Comparison of ENCODE assay signal across 22 cellular contexts in the genomic region with DNA sequence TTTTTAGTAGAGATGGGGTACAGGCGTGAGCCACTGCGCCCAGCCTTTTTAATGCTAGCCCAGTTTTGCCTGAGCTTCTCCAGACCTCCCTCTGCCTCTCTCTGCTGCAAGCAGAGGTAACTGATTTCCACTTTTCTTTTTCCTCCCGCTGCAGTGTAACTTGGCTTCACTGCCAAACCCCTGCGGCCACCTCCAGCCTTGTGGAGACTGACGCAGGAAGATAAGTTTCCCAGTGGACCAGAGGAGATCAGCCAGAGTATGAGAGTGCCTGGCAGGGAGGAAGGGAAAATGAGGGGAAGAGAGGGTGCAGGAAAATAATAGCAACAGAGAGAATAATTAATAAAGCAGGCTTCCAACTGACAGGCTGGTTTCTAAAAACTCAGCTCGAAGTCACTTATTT.
DNase-seq lines count a peak whose midpoint lies in the region; ATAC-seq, FAIRE-seq and TF ChIP-seq lines count a peak whose summit lies in the region.
"Had no signal": no experiment of that assay in that cellular context is flagged by ENCODE, and none has a peak within 500 bp of the region (broad histone marks: within the 10 kb centered on the region; RNA-seq: fewer than 3 reads in every experiment).

No MANE protein-coding gene starts in this region.

- peaks cover 16% of the 10 kb centered on the region for H3K4me1 ChIP-seq in left ventricle myocardium inferior

- no peaks in the 10 kb centered on the region for H3K27me3 Mint-ChIP-seq in WTC11 (ENCODE audit: low read depth)

- no peaks in the 10 kb centered on the region for H3K9me3 Mint-ChIP-seq in WTC11

- no peaks in the 10 kb centered on the region for H3K4me1 Mint-ChIP-seq in WTC11
- H3K4me1 Mint-ChIP-seq: CD14-positive monocyte had no signal

- POLR2A ChIA-PET in WTC11 (lab: Charles Lee): no interaction called here

- CTCF ChIA-PET in WTC11 (lab: Charles Lee): no interaction called here

- H3K27me3 ChIP-seq in left ventricle myocardium inferior (ENCODE audit: low read depth): no peaks in the 10 kb centered on the region
- H3K27me3 ChIP-seq: MG63 had no signal

- no peaks in the 10 kb centered on the region for H3K36me3 ChIP-seq in left ventricle myocardium inferior
- H3K36me3 ChIP-seq: MG63 had no signal

- FAIRE-seq in GM12891 (lab: Jason Lieb, UNC): no peak
- FAIRE-seq: A204.1, D721Med, H54 had no signal

- H3K27ac Mint-ChIP-seq in WTC11: 0 out of 2 replicates have a peak overlapping the region, but pooled peaks have one; percentile 72

- no peak for DNase-seq in WTC11 (ENCODE audit: low spot score)
- peak; percentile 26 for DNase-seq in choroid plexus epithelial cell (ENCODE audit: low read depth)
- peak; percentile 42 for DNase-seq in left ventricle myocardium inferior
- peak; percentile 84 for DNase-seq in posterior vena cava (ENCODE audit: low spot score)
- DNase-seq in islet precursor cell: no peak
- no peak for DNase-seq in GM12891 (ENCODE audit: insufficient read length, low spot score)
- no peak for DNase-seq in NCI-H1436 treated with DMSO at 0.1 percent for 48 hours (lab: John Stamatoyannopoulos, UW)
- DNase-seq: DMS53, GDM1, Kasumi-1, MG63, NCI-H1417 treated with DMSO at 0.1 percent for 48 hours, NCI-H187 treated with DMSO at 0.1 percent for 48 hours, NCI-H2107, NCI-H446 treated with DMSO at 0.1 percent for 48 hours, NCI-H526 treated with DMSO at 0.1 percent for 48 hours, SHP77 treated with DMSO at 0.1 percent for 48 hours had no signal

- no peaks in the 10 kb centered on the region for H3K9me3 ChIP-seq in left ventricle myocardium inferior (replicated peaks)
- H3K9me3 ChIP-seq: MG63 had no signal

- TF ChIP-seq CTCF in WTC11 (IDR thresholded peaks at IDR 0.05) (no peak), choroid plexus epithelial cell (conservative IDR thresholded peaks at IDR 0.05; ENCODE audit: low read depth, low read length) (no peak), left ventricle myocardium inferior (IDR thresholded peaks at IDR 0.05; ENCODE audit: borderline replicate concordance) (no peak)

- H3K27ac ChIP-seq in left ventricle myocardium inferior (replicated peaks): no peak overlapping the region
- H3K27ac ChIP-seq: SK-N-MC had no signal

- TF ChIP-seq POLR2A in GM12891 (IDR thresholded peaks at IDR 0.05; ENCODE audit: low read depth, low read length): no peak

- intact Hi-C loops in left ventricle myocardium inferior (cut with micrococcal nuclease): no loop called here
- intact Hi-C loops in posterior vena cava (cut with DNase I): no loop called here

- ATAC-seq in WTC11: no peak

- no peak overlapping the region for H3K4me3 ChIP-seq in choroid plexus epithelial cell (ENCODE audit: low read depth, low read length)
- H3K4me3 ChIP-seq in left ventricle myocardium inferior: no peak overlapping the region
- H3K4me3 ChIP-seq: MG63, SK-N-MC had no signal

- H3K36me3 Mint-ChIP-seq in WTC11: peaks cover 51% of the 10 kb centered on the region

- H3K4me3 Mint-ChIP-seq in WTC11: no peak overlapping the region
- H3K4me3 Mint-ChIP-seq: CD14-positive monocyte had no signal

TF ChIP-seq in WTC11, 78 proteins besides CTCF, POLR2A, EP300 and RAD21 (continues in another document):
- TF ChIP-seq FOXP1 (CRISPR knock-in tag; IDR thresholded peaks at IDR 0.05; ENCODE audit: borderline replicate concordance) (no peak), ZNF281 (CRISPR knock-in tag; IDR thresholded peaks at IDR 0.05) (no peak)
- TF ChIP-seq, protein P1, sequence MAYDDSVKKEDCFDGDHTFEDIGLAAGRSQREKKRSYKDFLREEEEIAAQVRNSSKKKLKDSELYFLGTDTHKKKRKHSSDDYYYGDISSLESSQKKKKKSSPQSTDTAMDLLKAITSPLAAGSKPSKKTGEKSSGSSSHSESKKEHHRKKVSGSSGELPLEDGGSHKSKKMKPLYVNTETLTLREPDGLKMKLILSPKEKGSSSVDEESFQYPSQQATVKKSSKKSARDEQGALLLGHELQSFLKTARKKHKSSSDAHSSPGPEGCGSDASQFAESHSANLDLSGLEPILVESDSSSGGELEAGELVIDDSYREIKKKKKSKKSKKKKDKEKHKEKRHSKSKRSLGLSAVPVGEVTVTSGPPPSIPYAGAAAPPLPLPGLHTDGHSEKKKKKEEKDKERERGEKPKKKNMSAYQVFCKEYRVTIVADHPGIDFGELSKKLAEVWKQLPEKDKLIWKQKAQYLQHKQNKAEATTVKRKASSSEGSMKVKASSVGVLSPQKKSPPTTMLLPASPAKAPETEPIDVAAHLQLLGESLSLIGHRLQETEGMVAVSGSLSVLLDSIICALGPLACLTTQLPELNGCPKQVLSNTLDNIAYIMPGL (CRISPR knock-in tag; IDR thresholded peaks at IDR 0.05): no peak

TF ChIP-seq in GM12891, 5 proteins besides CTCF, POLR2A, EP300 and RAD21:
- TF ChIP-seq SPI1 (IDR thresholded peaks at IDR 0.05; ENCODE audit: low read depth, low read length) (no peak), POLR2AphosphoS5 (IDR thresholded peaks at IDR 0.05; ENCODE audit: low read depth, low read length) (no peak), PAX5 (IDR thresholded peaks at IDR 0.05; ENCODE audit: insufficient read depth, low read length, severe bottlenecking) (no peak), TAF1 (IDR thresholded peaks at IDR 0.05; ENCODE audit: low read depth, low read length) (no peak), POU2F2 (IDR thresholded peaks at IDR 0.05; ENCODE audit: low read depth, low read length) (no peak)

Comparison
In these comparisons a context has a peak if more than half of its experiments do, and no peak if none do; other contexts are left out.
1. DNase-seq: peak in choroid plexus epithelial cell (single experiment), left ventricle myocardium inferior (single experiment) and posterior vena cava (single experiment); none in WTC11 (single experiment), islet precursor cell (single experiment), GM12891 (single experiment) and NCI-H1436 treated with DMSO at 0.1 percent for 48 hours (single experiment).